Comparison of ENCODE assay signal across 8 cellular contexts in genomic region chr17:42221886-42222745, GRCh38. TPM values are rescaled to one million over a fixed set of nuclear protein-coding genes. Genes with fewer than 3 reads are reported as not detected.
DNase-seq lines count a peak whose midpoint lies in the region; ATAC-seq and TF ChIP-seq lines count a peak whose summit lies in the region.

No MANE protein-coding gene starts in this region.

- peaks cover 37% of the 10 kb centered on the region for H3K36me3 Mint-ChIP-seq in stimulated activated naive CD8-positive, alpha-beta T cell treated with anti-CD3 and anti-CD28 coated beads, Interleukin-15, Interleukin-2, amounts not matched to agents 100 ng/mL and 50 ng/mL, for 24 hours (ENCODE audit: low read depth)

- H3K27ac Mint-ChIP-seq in stimulated activated naive CD8-positive, alpha-beta T cell treated with anti-CD3 and anti-CD28 coated beads, Interleukin-15, Interleukin-2, amounts not matched to agents 100 ng/mL and 50 ng/mL, for 24 hours, result peak overlapping the region; percentile 63

- no peak overlapping the region for H3K4me3 Mint-ChIP-seq in stimulated activated naive CD8-positive, alpha-beta T cell treated with anti-CD3 and anti-CD28 coated beads, Interleukin-15, Interleukin-2, amounts not matched to agents 100 ng/mL and 50 ng/mL, for 24 hours

- no peak overlapping the region for H3K4me3 ChIP-seq in dorsolateral prefrontal cortex
- no peak overlapping the region for H3K4me3 ChIP-seq in mucosa of descending colon

- TF ChIP-seq CTCF in dorsolateral prefrontal cortex (IDR thresholded peaks at IDR 0.05 in 54 of 56, conservative IDR thresholded peaks at IDR 0.05 in 2 of 56; ENCODE audit: low read depth in 1 of 56, partially characterized antibody in 56 of 56), result peak in 54 of 56 donors; percentile 16 to 69 (median 46)
- peak; percentile 35 for TF ChIP-seq CTCF in mucosa of descending colon (IDR thresholded peaks at IDR 0.05)

- peak; percentile 85 for ATAC-seq in mucosa of descending colon

- no peaks in the 10 kb centered on the region for H3K9me3 Mint-ChIP-seq in stimulated activated naive CD8-positive, alpha-beta T cell treated with anti-CD3 and anti-CD28 coated beads, Interleukin-15, Interleukin-2, amounts not matched to agents 100 ng/mL and 50 ng/mL, for 24 hours

- peak overlapping the region in 2 of 59 donors; percentile 44 to 51 for H3K27ac ChIP-seq in dorsolateral prefrontal cortex

- DNase-seq in NCI-H345 (lab: John Stamatoyannopoulos, UW), result peak; percentile 2
- no peak for DNase-seq in NCI-H345 treated with DMSO at 0.1 percent for 48 hours (lab: John Stamatoyannopoulos, UW; ENCODE audit: unreplicated experiment)
- DNase-seq in NCI-H524 treated with DMSO at 0.1 percent for 48 hours (lab: John Stamatoyannopoulos, UW), result peak; percentile 39
- peak; percentile 14 to 38 for DNase-seq in activated CD4-positive, alpha-beta T cell treated with anti-CD3 and anti-CD28 coated beads, Interleukin-2, amount 50 U/mL, for 24 hours (ENCODE audit: low read depth in 1 of 2, low spot score in 1 of 2)
- DNase-seq in dorsolateral prefrontal cortex, result peak in 3 of 10 donors; percentile 19 to 44 (median 31)
- DNase-seq in mucosa of descending colon, result peak in 1 of 3 donors; percentile 34
- no peak for DNase-seq in OCI-M2 (lab: John Stamatoyannopoulos, UW; ENCODE audit: unreplicated experiment)

- H3K27me3 ChIP-seq in dorsolateral prefrontal cortex, result no peaks in the 10 kb centered on the region

- no peaks in the 10 kb centered on the region for H3K27me3 Mint-ChIP-seq in stimulated activated naive CD8-positive, alpha-beta T cell treated with anti-CD3 and anti-CD28 coated beads, Interleukin-15, Interleukin-2, amounts not matched to agents 100 ng/mL and 50 ng/mL, for 24 hours

- H3K4me1 ChIP-seq in mucosa of descending colon (ENCODE audit: low read depth), result no peaks in the 10 kb centered on the region

- no peaks in the 10 kb centered on the region for H3K9me3 ChIP-seq in mucosa of descending colon

- peaks cover 3% of the 10 kb centered on the region for H3K4me1 Mint-ChIP-seq in stimulated activated naive CD8-positive, alpha-beta T cell treated with anti-CD3 and anti-CD28 coated beads, Interleukin-15, Interleukin-2, amounts not matched to agents 100 ng/mL and 50 ng/mL, for 24 hours (ENCODE audit: low read depth)

- intact Hi-C loops in dorsolateral prefrontal cortex (cut with DNase I), result no loop called here
- intact Hi-C loops in mucosa of descending colon (cut with DNase I, micrococcal nuclease), result no loop called here

- H3K36me3 ChIP-seq in mucosa of descending colon (ENCODE audit: low read depth), result no peaks in the 10 kb centered on the region

RNA-seq across cellular contexts. Expression of gene GHDC, which starts 27.8 kb away (rescaled TPM):
- total RNA-seq in dorsolateral prefrontal cortex (10 to 100 TPM; 17.6 to 38.2 (median 23.9) TPM), mucosa of descending colon (10 to 100 TPM; 21.9 to 22.2 (median 22.0) TPM)

RNA-seq across cellular contexts. Expression of gene HCRT, which starts 36.9 kb away (rescaled TPM):
- total RNA-seq in dorsolateral prefrontal cortex, result 1 to 10 TPM in 7 of 120 experiments, under 1 TPM in 2, not detected in 111; 0.96 to 1.9 (median 1.1) TPM
- not detected for total RNA-seq in mucosa of descending colon

RNA-seq across cellular contexts. Expression of gene KCNH4, which starts 41.2 kb away (rescaled TPM):
- 10 to 100 TPM in 1 of 120 experiments, 1 to 10 TPM in 118, under 1 TPM in 1; 0.95 to 15.2 (median 3.9) TPM for total RNA-seq in dorsolateral prefrontal cortex
- total RNA-seq in mucosa of descending colon, result under 1 TPM in 2 of 3 donors, not detected in 1; 0.06 to 0.10 TPM

RNA-seq across cellular contexts. Expression of gene STAT5B, which starts 54.1 kb away (rescaled TPM):
- 10 to 100 TPM; 45.7 to 81.6 (median 60.4) TPM for total RNA-seq in dorsolateral prefrontal cortex
- 10 to 100 TPM; 30.1 to 93.0 (median 32.2) TPM for total RNA-seq in mucosa of descending colon

Comparison
In these comparisons a context has a peak if more than half of its experiments do, and no peak if none do; other contexts are left out.
1. DNase-seq: peak in NCI-H345 (single experiment), NCI-H524 treated with DMSO at 0.1 percent for 48 hours (single experiment) and activated CD4-positive, alpha-beta T cell treated with anti-CD3 and anti-CD28 coated beads, Interleukin-2, amount 50 U/mL, for 24 hours (2 of 2); none in NCI-H345 treated with DMSO at 0.1 percent for 48 hours (single experiment) and OCI-M2 (single experiment).